ENCODE assay signal across 11 cellular contexts in the genomic region with DNA sequence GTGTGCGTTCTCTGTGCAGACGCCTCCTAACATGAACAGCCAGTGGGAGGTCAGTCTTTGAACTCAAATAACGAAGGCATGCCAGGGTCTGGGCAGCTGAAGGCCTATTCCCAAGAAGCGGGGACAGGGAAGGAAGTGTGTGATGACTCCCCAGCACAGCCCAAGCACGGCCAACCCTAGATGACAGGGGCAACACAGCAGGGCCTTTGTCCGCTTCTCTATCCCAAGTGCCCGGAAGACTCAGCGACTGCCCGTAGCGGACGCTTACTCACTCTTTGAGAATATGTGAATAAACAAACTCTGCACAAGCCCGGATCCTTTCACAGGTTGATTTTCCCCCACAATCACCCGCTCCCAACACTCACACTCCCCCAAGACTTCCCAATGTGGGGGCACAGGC. TPM values are rescaled to one million over a fixed set of nuclear protein-coding genes. Genes with fewer than 3 reads are reported as not detected.
DNase-seq lines count a peak whose midpoint lies in the region; ATAC-seq and TF ChIP-seq lines count a peak whose summit lies in the region.
"Had no signal": no experiment of that assay in that cellular context is flagged by ENCODE, and none has a peak within 500 bp of the region (broad histone marks: within the 10 kb centered on the region; RNA-seq: fewer than 3 reads in every experiment).

No MANE protein-coding gene starts in this region.

- no peaks in the 10 kb centered on the region for H3K9me3 ChIP-seq in suprapubic skin

- no peaks in the 10 kb centered on the region for H3K27me3 ChIP-seq in suprapubic skin

- peaks cover 23% of the 10 kb centered on the region for H3K36me3 ChIP-seq in suprapubic skin

- peak; percentile 77 for DNase-seq in M059J (ENCODE audit: low read depth)
- DNase-seq in midbrain (lab: John Stamatoyannopoulos, UW): peak; percentile 74
- no peak for DNase-seq in suprapubic skin (ENCODE audit: low spot score in 2 of 2)
- no peak for DNase-seq in activated gamma-delta T cell treated with Interleukin-2 at 50 U/mL for 16 hours
- DNase-seq in NCI-H1694 (lab: John Stamatoyannopoulos, UW): no peak
- DNase-seq: CD4-positive, CD25-positive, alpha-beta regulatory T cell had no signal

- TF ChIP-seq EP300 in suprapubic skin (IDR thresholded peaks at IDR 0.05): no peak

- ATAC-seq in GM21423 (IDR thresholded peaks at IDR 0.05; ENCODE audit: unreplicated experiment): no peak
- no peak for ATAC-seq in GM19035 (IDR thresholded peaks at IDR 0.05; ENCODE audit: unreplicated experiment)
- ATAC-seq: activated T-helper 17 cell treated with anti-CD3 and anti-CD28 coated beads, Interleukin-2, amount 50 U/mL, for 72 hours; esophagus mucosa had no signal

- TF ChIP-seq POLR2A in suprapubic skin (IDR thresholded peaks at IDR 0.05): no peak

- H3K27ac ChIP-seq in cingulate gyrus (ENCODE audit: low read depth, low read length) (peak overlapping the region; percentile 94), suprapubic skin (peak overlapping the region; percentile 6)

- TF ChIP-seq CTCF in suprapubic skin (IDR thresholded peaks at IDR 0.05): no peak

- peaks cover 4% of the 10 kb centered on the region for H3K4me1 ChIP-seq in suprapubic skin

- H3K4me3 ChIP-seq in suprapubic skin: no peak overlapping the region

- WGBS in suprapubic skin: 96% methylated on average over 13 of the region's 13 CpGs

RNA-seq across cellular contexts. Expression of a gene that starts 11.2 kb away (rescaled TPM):
- 56.8 and 83.4 TPM in 2 replicates for total RNA-seq in M059J (2014; rRNA removed; shearing (Covaris generic))
- 10 to 100 TPM; 42.7 to 70.1 (median 52.5) TPM for total RNA-seq in suprapubic skin

Comparison
In these comparisons a context has a peak if more than half of its experiments do, and no peak if none do; other contexts are left out.
1. DNase-seq: peak in M059J (single experiment) and midbrain (single experiment); none in suprapubic skin (0 of 2), activated gamma-delta T cell treated with Interleukin-2 at 50 U/mL for 16 hours (single experiment) and NCI-H1694 (single experiment).